In genomic region chrX:69366183-69366582, GRCh38 we compare ENCODE assay signal across 24 cellular contexts.
DNase-seq lines count a peak whose midpoint lies in the region; ATAC-seq, FAIRE-seq and TF ChIP-seq lines count a peak whose summit lies in the region.
"Had no signal": no experiment of that assay in that cellular context is flagged by ENCODE, and none has a peak within 500 bp of the region (broad histone marks: within the 10 kb centered on the region; RNA-seq: fewer than 3 reads in every experiment).

No MANE protein-coding gene starts in this region.

- TF ChIP-seq CTCF in OCI-LY7 (conservative IDR thresholded peaks at IDR 0.05; ENCODE audit: low read length), result no peak

- H3K4me2 ChIP-seq in OCI-LY7 (ENCODE audit: low read length), result no peak overlapping the region

- no peaks in the 10 kb centered on the region for H3K27me3 Mint-ChIP-seq in stimulated activated memory B cell treated with anti-CD40 and anti-IgM and Interleukin-4, amounts not matched to agents 10 μg/mL and 1 μg/mL and 100 μg/mL, for 72 hours
- H3K27me3 Mint-ChIP-seq: CD4-positive, CD25-positive, alpha-beta regulatory T cell; CD8-positive, alpha-beta memory T cell had no signal

- no peak overlapping the region for H3K4me3 Mint-ChIP-seq in stimulated activated memory B cell treated with anti-CD40 and anti-IgM and Interleukin-4, amounts not matched to agents 10 μg/mL and 1 μg/mL and 100 μg/mL, for 72 hours
- H3K4me3 Mint-ChIP-seq: CD4-positive, CD25-positive, alpha-beta regulatory T cell; CD8-positive, alpha-beta memory T cell; H9 had no signal

- no peaks in the 10 kb centered on the region for H3K79me2 ChIP-seq in OCI-LY7 (ENCODE audit: insufficient read depth, low read depth, low read length)

- no peak overlapping the region for H3K27ac Mint-ChIP-seq in stimulated activated memory B cell treated with anti-CD40 and anti-IgM and Interleukin-4, amounts not matched to agents 10 μg/mL and 1 μg/mL and 100 μg/mL, for 72 hours
- H3K27ac Mint-ChIP-seq: CD4-positive, CD25-positive, alpha-beta regulatory T cell; CD8-positive, alpha-beta memory T cell; H9 had no signal

- H4K20me1 ChIP-seq in OCI-LY7 (ENCODE audit: insufficient read depth, low read length), result no peaks in the 10 kb centered on the region

- no peak overlapping the region for H3K4me3 ChIP-seq in OCI-LY7 (ENCODE audit: low read depth, low read length, poor library complexity, severe bottlenecking)
- H3K4me3 ChIP-seq: GM12878, K562 had no signal

- no peaks in the 10 kb centered on the region for H3K9me3 Mint-ChIP-seq in stimulated activated memory B cell treated with anti-CD40 and anti-IgM and Interleukin-4, amounts not matched to agents 10 μg/mL and 1 μg/mL and 100 μg/mL, for 72 hours

- no peak overlapping the region for H2AFZ ChIP-seq in OCI-LY7 (ENCODE audit: low read length)

- no peaks in the 10 kb centered on the region for H3K9me3 ChIP-seq in OCI-LY7 (ENCODE audit: low read length)
- H3K9me3 ChIP-seq: BE2C had no signal

- H3K9me2 ChIP-seq in OCI-LY7 (ENCODE audit: insufficient read depth, low read length), result no peaks in the 10 kb centered on the region

- POLR2A ChIA-PET in OCI-LY7 (lab: Charles Lee), result interaction anchor here (0.6 kb wide), 1 partner anchor 650 kb away, joined by 3 read pairs; no protein-coding TSS in a partner anchor

- intact Hi-C loops in OCI-LY7 (cut with micrococcal nuclease; ENCODE audit: unreplicated experiment), result no loop called here

- CTCF ChIA-PET in OCI-LY7 (lab: Charles Lee; ENCODE audit: unreplicated experiment), result no interaction called here

- H3K36me3 ChIP-seq in OCI-LY7 (ENCODE audit: insufficient read depth, low read length), result no peaks in the 10 kb centered on the region
- H3K36me3 ChIP-seq: BE2C had no signal

- BruUV-seq in OCI-LY7 (replicated peaks; lab: Mats Ljungman, UMichigan), result no TSS peak

- FAIRE-seq in HTR-8/SVneo (lab: Jason Lieb, UNC), result no peak
- FAIRE-seq: A204.1, GM12878, H1, K562 had no signal

- ATAC-seq in GM21360 (IDR thresholded peaks at IDR 0.05; ENCODE audit: unreplicated experiment) (peak; percentile 34), HG02588 (IDR thresholded peaks at IDR 0.05; ENCODE audit: unreplicated experiment) (peak; percentile 61), HG03432 (IDR thresholded peaks at IDR 0.05; ENCODE audit: unreplicated experiment) (peak; percentile 39), HG03342 (IDR thresholded peaks at IDR 0.05; ENCODE audit: unreplicated experiment) (no peak), HG03565 (IDR thresholded peaks at IDR 0.05; ENCODE audit: unreplicated experiment) (no peak)
- ATAC-seq in stimulated activated memory B cell treated with anti-CD40 and anti-IgM and Interleukin-4, amounts not matched to agents 10 μg/mL and 1 μg/mL and 100 μg/mL, for 72 hours, result peak; percentile 62
- ATAC-seq: GM12878, K562 had no signal

- no peaks in the 10 kb centered on the region for H3K4me1 Mint-ChIP-seq in stimulated activated memory B cell treated with anti-CD40 and anti-IgM and Interleukin-4, amounts not matched to agents 10 μg/mL and 1 μg/mL and 100 μg/mL, for 72 hours
- H3K4me1 Mint-ChIP-seq: CD4-positive, CD25-positive, alpha-beta regulatory T cell; CD8-positive, alpha-beta memory T cell had no signal

- H3K27ac ChIP-seq in OCI-LY7 (ENCODE audit: low read depth, low read length, poor library complexity, severe bottlenecking), result no peak overlapping the region

- H3K4me1 ChIP-seq in OCI-LY7 (ENCODE audit: insufficient read depth, low read length, poor library complexity, severe bottlenecking), result no peaks in the 10 kb centered on the region
- H3K4me1 ChIP-seq: BE2C had no signal

- no peak for DNase-seq in HTR-8/SVneo (ENCODE audit: insufficient read length, low spot score)
- DNase-seq in OCI-LY7 (ENCODE audit: low spot score), result no peak
- DNase-seq: ACHN; BE2C; C1 segment of cervical spinal cord; CD4-positive, CD25-positive, alpha-beta regulatory T cell; CD8-positive, alpha-beta memory T cell; COR-L47; DMS 273 treated with DMSO at 0.1 percent for 48 hours; DMS53; DND-41; EL; H9; IMR-90 had no signal

- no peaks in the 10 kb centered on the region for H3K36me3 Mint-ChIP-seq in stimulated activated memory B cell treated with anti-CD40 and anti-IgM and Interleukin-4, amounts not matched to agents 10 μg/mL and 1 μg/mL and 100 μg/mL, for 72 hours
- H3K36me3 Mint-ChIP-seq: CD4-positive, CD25-positive, alpha-beta regulatory T cell; CD8-positive, alpha-beta memory T cell had no signal

Comparison
In these comparisons a context has a peak if more than half of its experiments do, and no peak if none do; other contexts are left out.
1. ATAC-seq: peak in GM21360 (single experiment), HG02588 (single experiment), HG03432 (single experiment) and stimulated activated memory B cell treated with anti-CD40 and anti-IgM and Interleukin-4, amounts not matched to agents 10 μg/mL and 1 μg/mL and 100 μg/mL, for 72 hours (single experiment); none in HG03342 (single experiment) and HG03565 (single experiment).